Comparison of ENCODE assay signal across 16 cellular contexts in genomic region chr6:90790696-90791095, GRCh38.
DNase-seq lines count a peak whose midpoint lies in the region; ATAC-seq and TF ChIP-seq lines count a peak whose summit lies in the region.
"Had no signal": no experiment of that assay in that cellular context is flagged by ENCODE, and none has a peak within 500 bp of the region (broad histone marks: within the 10 kb centered on the region; RNA-seq: fewer than 3 reads in every experiment).

No MANE protein-coding gene starts in this region.

- H2BK5ac ChIP-seq in trophoblast cell (ENCODE audit: low read depth, low read length, poor library complexity): no peak overlapping the region

- no peak overlapping the region for H3K4me3 Mint-ChIP-seq in effector memory CD8-positive, alpha-beta T cell
- no peak overlapping the region for H3K4me3 Mint-ChIP-seq in T-cell
- H3K4me3 Mint-ChIP-seq: CD4-positive, alpha-beta T cell; naive B cell had no signal

- no peaks in the 10 kb centered on the region for H3K4me1 ChIP-seq in fibroblast of lung (ENCODE audit: control insufficient read depth, extremely low read depth, insufficient read depth, low read length)
- peaks cover 3 to 5% of the 10 kb centered on the region in 2 experiments for H3K4me1 ChIP-seq in trophoblast cell (ENCODE audit: control insufficient read depth in 1 of 2, insufficient read depth in 2 of 2, low read length in 2 of 2)
- H3K4me1 ChIP-seq: heart left ventricle, testis had no signal

- H3K9me3 ChIP-seq in fibroblast of lung (ENCODE audit: control insufficient read depth, insufficient read depth, low read depth, low read length) (no peaks in the 10 kb centered on the region), trophoblast cell (ENCODE audit: insufficient read depth, low read depth, low read length) (no peaks in the 10 kb centered on the region)
- H3K9me3 ChIP-seq: heart left ventricle, testis had no signal

- H3K4me3 ChIP-seq in fibroblast of lung (replicated peaks in 1 of 4; ENCODE audit: control extremely low read depth in 1 of 4, insufficient read depth in 1 of 4, low read depth in 3 of 4, low read length in 4 of 4): no peak overlapping the region
- H3K4me3 ChIP-seq in trophoblast cell (ENCODE audit: low read depth, low read length): no peak overlapping the region
- H3K4me3 ChIP-seq: heart left ventricle, testis had no signal

- no peak overlapping the region for H3K18ac ChIP-seq in trophoblast cell (ENCODE audit: low read length)

- peak overlapping the region; percentile 30 for H2BK12ac ChIP-seq in trophoblast cell (ENCODE audit: low read length)

- no peaks in the 10 kb centered on the region for H3K4me1 Mint-ChIP-seq in effector memory CD8-positive, alpha-beta T cell (ENCODE audit: low read depth in 2 of 2)
- H3K4me1 Mint-ChIP-seq in T-cell: no peaks in the 10 kb centered on the region
- H3K4me1 Mint-ChIP-seq: naive B cell had no signal

- no peak overlapping the region for H2BK120ac ChIP-seq in trophoblast cell (ENCODE audit: insufficient read depth, low read length, poor library complexity)

- no peak overlapping the region for H3K4me2 ChIP-seq in fibroblast of lung (ENCODE audit: extremely low read depth, insufficient read depth, low read length)
- H3K4me2 ChIP-seq in trophoblast cell (ENCODE audit: low read length): no peak overlapping the region

- H4K8ac ChIP-seq in trophoblast cell (ENCODE audit: low read depth, low read length): no peak overlapping the region

- H4K12ac ChIP-seq in trophoblast cell (ENCODE audit: low read depth, low read length): no peak overlapping the region

- H3K27ac ChIP-seq in fibroblast of lung (ENCODE audit: insufficient read depth, low read length) (peak overlapping the region; percentile 23), trophoblast cell (ENCODE audit: low read depth, low read length) (no peak overlapping the region)
- H3K27ac ChIP-seq: heart left ventricle, testis, WERI-Rb-1 had no signal

- H3K9me3 Mint-ChIP-seq in effector memory CD8-positive, alpha-beta T cell: no peaks in the 10 kb centered on the region
- no peaks in the 10 kb centered on the region for H3K9me3 Mint-ChIP-seq in T-cell
- H3K9me3 Mint-ChIP-seq: CD4-positive, alpha-beta T cell; naive B cell had no signal

- H3K14ac ChIP-seq in trophoblast cell (ENCODE audit: low read length): no peak overlapping the region

- ATAC-seq in effector memory CD8-positive, alpha-beta T cell (replicated peaks): no peak
- no peak for ATAC-seq in GM21786 (IDR thresholded peaks at IDR 0.05; ENCODE audit: unreplicated experiment)
- no peak for ATAC-seq in HG03095 (IDR thresholded peaks at IDR 0.05; ENCODE audit: unreplicated experiment)
- ATAC-seq in T-cell (replicated peaks in 1 of 4): no peak
- ATAC-seq: heart left ventricle had no signal

- H3K79me1 ChIP-seq in trophoblast cell (ENCODE audit: low read length): no peaks in the 10 kb centered on the region

- CTCF ChIA-PET in T-cell (lab: Charles Lee): no interaction called here

- H3K79me2 ChIP-seq in fibroblast of lung (ENCODE audit: control insufficient read depth, insufficient read depth, low read length): no peaks in the 10 kb centered on the region
- H3K79me2 ChIP-seq in trophoblast cell (ENCODE audit: control insufficient read depth, insufficient read depth, low read length, poor library complexity): no peaks in the 10 kb centered on the region

- H3K36me3 Mint-ChIP-seq in effector memory CD8-positive, alpha-beta T cell (ENCODE audit: insufficient read depth): no peaks in the 10 kb centered on the region
- H3K36me3 Mint-ChIP-seq in T-cell: no peaks in the 10 kb centered on the region
- H3K36me3 Mint-ChIP-seq: naive B cell had no signal

- H3K27me3 ChIP-seq in fibroblast of lung (ENCODE audit: control insufficient read depth, insufficient read depth, low read length): no peaks in the 10 kb centered on the region
- H3K27me3 ChIP-seq in trophoblast cell (ENCODE audit: insufficient read depth, low read length): no peaks in the 10 kb centered on the region
- H3K27me3 ChIP-seq: heart left ventricle, testis had no signal

- H3K9ac ChIP-seq in fibroblast of lung (ENCODE audit: insufficient read depth, low read length): no peak overlapping the region
- no peak overlapping the region for H3K9ac ChIP-seq in trophoblast cell (ENCODE audit: low read length)

- no peak overlapping the region for H3K23ac ChIP-seq in trophoblast cell (ENCODE audit: low read length)

- no peaks in the 10 kb centered on the region for H3K36me3 ChIP-seq in fibroblast of lung (ENCODE audit: control insufficient read depth, insufficient read depth, low read length)
- no peaks in the 10 kb centered on the region for H3K36me3 ChIP-seq in trophoblast cell (ENCODE audit: control insufficient read depth in 1 of 2, insufficient read depth in 2 of 2, low read length in 2 of 2)
- H3K36me3 ChIP-seq: heart left ventricle, WERI-Rb-1 had no signal

- peak overlapping the region; percentile 67 for H2AFZ ChIP-seq in fibroblast of lung (ENCODE audit: low read length)
- H2AFZ ChIP-seq in trophoblast cell (ENCODE audit: insufficient read depth, low read length, poor library complexity): no peak overlapping the region

- no CpG with 5 or more reads among the region's 2 CpGs for whole genome bisulfite sequencing in trophoblast cell (ENCODE audit: extremely low coverage, insufficient coverage, insufficient read length)

- peak; percentile 56 for DNase-seq in GM03348 (ENCODE audit: low spot score)
- peak; percentile 2 for DNase-seq in RPMI7951 (ENCODE audit: low read depth)
- peak; percentile 12 to 45 for DNase-seq in fibroblast of lung (ENCODE audit: low read depth in 2 of 2)
- peak; percentile 61 to 81 for DNase-seq in trophoblast cell
- no peak for DNase-seq in effector memory CD8-positive, alpha-beta T cell
- no peak for DNase-seq in T-cell
- DNase-seq: activated effector memory CD4-positive, alpha-beta T cell treated with anti-CD3 and anti-CD28 coated beads, Interleukin-2, amount 50 U/mL, for 16 hours; CD4-positive, alpha-beta T cell; heart left ventricle; naive B cell; NCI-H1417; NCI-H345; WERI-Rb-1 had no signal

- no peak for TF ChIP-seq CTCF in fibroblast of lung (conservative IDR thresholded peaks at IDR 0.05 in 1 of 2, IDR thresholded peaks at IDR 0.05 in 1 of 2; ENCODE audit: low read depth in 1 of 2, low read length in 2 of 2)

- POLR2A ChIA-PET in T-cell (lab: Charles Lee): no interaction called here

- H3K27me3 Mint-ChIP-seq in effector memory CD8-positive, alpha-beta T cell: no peaks in the 10 kb centered on the region
- peaks cover 0 to 5% of the 10 kb centered on the region in 2 donors for H3K27me3 Mint-ChIP-seq in T-cell

- no peak overlapping the region for H4K91ac ChIP-seq in trophoblast cell (ENCODE audit: low read depth, low read length)

- no peak overlapping the region for H2AK5ac ChIP-seq in trophoblast cell (ENCODE audit: low read length)

- H4K20me1 ChIP-seq in fibroblast of lung (ENCODE audit: control insufficient read depth, extremely low read depth, insufficient read depth, low read length): no peaks in the 10 kb centered on the region

- H3K4ac ChIP-seq in trophoblast cell (ENCODE audit: low read depth, low read length): no peak overlapping the region

- no peak overlapping the region for H3K27ac Mint-ChIP-seq in effector memory CD8-positive, alpha-beta T cell
- H3K27ac Mint-ChIP-seq in T-cell: no peak overlapping the region
- H3K27ac Mint-ChIP-seq: CD4-positive, alpha-beta T cell; naive B cell had no signal

Comparison
In these comparisons a context has a peak if more than half of its experiments do, and no peak if none do; other contexts are left out.
1. DNase-seq: peak in GM03348 (single experiment), RPMI7951 (single experiment), fibroblast of lung (2 of 2) and trophoblast cell (2 of 2); none in effector memory CD8-positive, alpha-beta T cell (0 of 3) and T-cell (0 of 34).